21 cellular contexts compared by ENCODE assay signal in the genomic region with DNA sequence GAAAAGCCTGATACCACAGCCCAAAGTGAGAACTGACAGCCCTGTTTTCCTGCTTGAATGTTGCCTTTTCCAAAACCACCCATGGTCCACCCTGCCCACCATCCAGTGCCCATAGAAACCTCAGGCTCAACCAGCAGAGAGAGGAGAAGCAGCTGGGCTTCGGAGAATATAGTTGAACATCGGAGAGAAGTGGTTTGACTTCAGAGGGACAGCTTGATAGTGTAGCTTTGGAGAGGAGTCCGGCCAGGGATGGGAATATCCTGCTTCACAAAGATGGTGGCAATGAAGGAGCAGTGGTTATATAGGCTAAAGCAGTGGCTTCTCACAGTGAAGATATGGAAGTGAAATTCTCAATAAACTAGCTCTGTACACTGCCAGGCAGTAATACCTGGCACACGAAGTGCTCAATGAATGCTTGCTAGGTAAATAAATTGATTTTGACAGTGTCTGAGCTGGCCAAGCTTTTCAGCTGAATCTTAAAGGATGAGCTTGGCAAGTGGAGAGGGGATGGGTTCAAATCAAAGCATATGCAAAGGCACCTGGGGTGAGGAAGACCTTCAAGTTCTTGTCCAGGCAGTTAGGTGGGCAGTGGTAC. TPM values are rescaled to one million over a fixed set of nuclear protein-coding genes. Genes with fewer than 3 reads are reported as not detected.
DNase-seq lines count a peak whose midpoint lies in the region; ATAC-seq and TF ChIP-seq lines count a peak whose summit lies in the region.
"Had no signal": no experiment of that assay in that cellular context is flagged by ENCODE, and none has a peak within 500 bp of the region (broad histone marks: within the 10 kb centered on the region; RNA-seq: fewer than 3 reads in every experiment).

No MANE protein-coding gene starts in this region.

- H3K4me1 Mint-ChIP-seq in MCF 10A (ENCODE audit: insufficient read depth, unreplicated experiment): peaks cover 20% of the 10 kb centered on the region
- no peaks in the 10 kb centered on the region for H3K4me1 Mint-ChIP-seq in activated CD8-positive, alpha-beta T cell treated with anti-CD3 and anti-CD28 coated beads, Interleukin-2, amount 10 ng/mL, durations not matched to agents 7 days and 5 days (ENCODE audit: low read depth)

- no peak overlapping the region for H3K27ac ChIP-seq in breast epithelium
- H3K27ac ChIP-seq in prostate gland: peak overlapping the region in 1 of 2 donors; percentile 64
- H3K27ac ChIP-seq: 22Rv1; A549; BLaER1 treated with 17β-estradiol and CSF1 and Interleukin-3, amounts not matched to agents 10 nM and 100 nM; GM23248; HL-60 had no signal

- no peaks in the 10 kb centered on the region for H3K36me3 Mint-ChIP-seq in MCF 10A (ENCODE audit: insufficient read depth, unreplicated experiment)
- peaks cover 16% of the 10 kb centered on the region for H3K36me3 Mint-ChIP-seq in activated CD8-positive, alpha-beta T cell treated with anti-CD3 and anti-CD28 coated beads, Interleukin-2, amount 10 ng/mL, durations not matched to agents 7 days and 5 days (ENCODE audit: low read depth)

- intact Hi-C loops in MCF 10A (cut with micrococcal nuclease): no loop called here
- intact Hi-C loops in breast epithelium (cut with DNase I; ENCODE audit: low total_unique reads): no loop called here
- intact Hi-C loops in prostate gland (cut with DNase I): no loop called here
- intact Hi-C loops in Right ventricle myocardium inferior (cut with DNase I): no loop called here

- ATAC-seq in left lobe of liver (peak; percentile 29), Right ventricle myocardium inferior (no peak)
- ATAC-seq in activated CD8-positive, alpha-beta T cell treated with anti-CD3 and anti-CD28 coated beads, Interleukin-2, amount 10 ng/mL, durations not matched to agents 7 days and 5 days: no peak
- ATAC-seq: A549; CD8-positive, alpha-beta T cell; HCT116 had no signal

- DNase-seq in MCF 10A (ENCODE audit: unreplicated experiment) (no peak), breast epithelium (ENCODE audit: low spot score in 2 of 2) (no peak), left lobe of liver (ENCODE audit: low spot score) (no peak), prostate gland (ENCODE audit: low spot score) (peak; percentile 39), T-helper 9 cell (no peak), Right ventricle myocardium inferior (ENCODE audit: missing footprints) (no peak)
- DNase-seq in activated naive CD4-positive, alpha-beta T cell (lab: John Stamatoyannopoulos, UW): no peak
- DNase-seq in activated CD8-positive, alpha-beta T cell treated with anti-CD3 and anti-CD28 coated beads, Interleukin-2, amount 10 ng/mL, durations not matched to agents 7 days and 5 days: no peak
- DNase-seq: Calu3; CD8-positive, alpha-beta T cell; DMS 273 treated with DMSO at 0.1 percent for 48 hours; DMS53; DND-41; EL; GM23248; HFFc6 had no signal

- H3K9me3 ChIP-seq in breast epithelium (peaks cover 0 to 8% of the 10 kb centered on the region in 2 donors), prostate gland (no peaks in the 10 kb centered on the region)

- CTCF ChIA-PET in MCF 10A (lab: Yijun Ruan, JAX): no interaction called here
- CTCF ChIA-PET in activated CD8-positive, alpha-beta T cell treated with anti-CD3 and anti-CD28 coated beads, Interleukin-2, amount 10 ng/mL, durations not matched to agents 7 days and 5 days (lab: Charles Lee): no interaction called here

- H3K4me1 ChIP-seq in breast epithelium (no peaks in the 10 kb centered on the region), prostate gland (replicated peaks) (no peaks in the 10 kb centered on the region)
- H3K4me1 ChIP-seq: A549; BLaER1 treated with 17β-estradiol and CSF1 and Interleukin-3, amounts not matched to agents 10 nM and 100 nM had no signal

- BruUV-seq in MCF 10A (replicated peaks; lab: Mats Ljungman, UMichigan): no TSS peak

- POLR2A ChIA-PET in MCF 10A (lab: Yijun Ruan, JAX): no interaction called here
- POLR2A ChIA-PET in activated CD8-positive, alpha-beta T cell treated with anti-CD3 and anti-CD28 coated beads, Interleukin-2, amount 10 ng/mL, durations not matched to agents 7 days and 5 days (lab: Charles Lee): interaction anchor here (0.8 kb wide), 1 partner anchor 294 kb away, joined by 3 read pairs; no protein-coding TSS in a partner anchor

- no peaks in the 10 kb centered on the region for H3K27me3 Mint-ChIP-seq in MCF 10A (ENCODE audit: insufficient read depth, unreplicated experiment)
- peaks cover 6% of the 10 kb centered on the region for H3K27me3 Mint-ChIP-seq in activated CD8-positive, alpha-beta T cell treated with anti-CD3 and anti-CD28 coated beads, Interleukin-2, amount 10 ng/mL, durations not matched to agents 7 days and 5 days (ENCODE audit: low read depth)

- peak overlapping the region; percentile 61 for H3K27ac Mint-ChIP-seq in MCF 10A (ENCODE audit: low read depth, unreplicated experiment)
- no peak overlapping the region for H3K27ac Mint-ChIP-seq in activated CD8-positive, alpha-beta T cell treated with anti-CD3 and anti-CD28 coated beads, Interleukin-2, amount 10 ng/mL, durations not matched to agents 7 days and 5 days
- H3K27ac Mint-ChIP-seq: CD8-positive, alpha-beta T cell; HFFc6 had no signal

- WGBS in prostate gland: 86% methylated on average over 4 of the region's 4 CpGs

- H3K27me3 ChIP-seq in breast epithelium: no peaks in the 10 kb centered on the region
- H3K27me3 ChIP-seq in prostate gland (replicated peaks; ENCODE audit: insufficient read depth): no peaks in the 10 kb centered on the region
- H3K27me3 ChIP-seq: BLaER1 treated with 17β-estradiol and CSF1 and Interleukin-3, amounts not matched to agents 10 nM and 100 nM had no signal

- H3K9me3 Mint-ChIP-seq in MCF 10A (ENCODE audit: unreplicated experiment): peaks cover 8% of the 10 kb centered on the region
- H3K9me3 Mint-ChIP-seq in activated CD8-positive, alpha-beta T cell treated with anti-CD3 and anti-CD28 coated beads, Interleukin-2, amount 10 ng/mL, durations not matched to agents 7 days and 5 days (ENCODE audit: insufficient read depth): peaks cover 15% of the 10 kb centered on the region

- TF ChIP-seq CTCF in MCF 10A (IDR thresholded peaks at IDR 0.05; ENCODE audit: unreplicated experiment) (no peak), breast epithelium (IDR thresholded peaks at IDR 0.05) (no peak), prostate gland (IDR thresholded peaks at IDR 0.05) (no peak)

- no peak overlapping the region for H3K4me3 Mint-ChIP-seq in MCF 10A (ENCODE audit: unreplicated experiment)
- H3K4me3 Mint-ChIP-seq in activated CD8-positive, alpha-beta T cell treated with anti-CD3 and anti-CD28 coated beads, Interleukin-2, amount 10 ng/mL, durations not matched to agents 7 days and 5 days: no peak overlapping the region
- H3K4me3 Mint-ChIP-seq: CD8-positive, alpha-beta T cell; HFFc6 had no signal

- TF ChIP-seq POLR2A in breast epithelium (IDR thresholded peaks at IDR 0.05) (no peak), prostate gland (IDR thresholded peaks at IDR 0.05) (no peak)

- H3K36me3 ChIP-seq in breast epithelium: no peaks in the 10 kb centered on the region
- H3K36me3 ChIP-seq in prostate gland: no peaks in the 10 kb centered on the region

- no peak overlapping the region for H3K4me3 ChIP-seq in breast epithelium
- H3K4me3 ChIP-seq in prostate gland: no peak overlapping the region
- H3K4me3 ChIP-seq: A549; BLaER1 treated with 17β-estradiol and CSF1 and Interleukin-3, amounts not matched to agents 10 nM and 100 nM; GM23248 had no signal

RNA-seq across cellular contexts. Expression of a gene that starts 21.2 kb away (rescaled TPM):
- total RNA-seq in MCF 10A (2022): 0.42 and 1.0 TPM in 2 replicates
- 100 to 1,000 TPM in 1 of 3 donors, 10 to 100 TPM in 1, 1 to 10 TPM in 1; 8.2 to 116 (median 63.6) TPM for total RNA-seq in breast epithelium
- total RNA-seq in left lobe of liver: 2.3 TPM
- total RNA-seq in prostate gland: 100 to 1,000 TPM in 1 of 2 donors, 10 to 100 TPM in 1; 74.4 to 113 TPM
- total RNA-seq in activated CD8-positive, alpha-beta T cell treated with anti-CD3 and anti-CD28 coated beads, Interleukin-2, amount 10 ng/mL, durations not matched to agents 7 days and 5 days: 1 to 10 TPM; 7.1 to 7.9 TPM
- 6.8 TPM for total RNA-seq in Right ventricle myocardium inferior
- total RNA-seq: Calu3 had no signal
